In genomic region chr11:35005156-35005780, GRCh38 we compare ENCODE assay signal across 12 cellular contexts.
A peak's percentile ranks its signal among the peaks of the same experiment; 100 is the strongest.
DNase-seq lines count a peak whose midpoint lies in the region; ATAC-seq and TF ChIP-seq lines count a peak whose summit lies in the region.
"Had no signal": no experiment of that assay in that cellular context is flagged by ENCODE, and none has a peak within 500 bp of the region (broad histone marks: within the 10 kb centered on the region; RNA-seq: fewer than 3 reads in every experiment).

No MANE protein-coding gene starts in this region.

- no peak overlapping the region for H3K9ac ChIP-seq in HCT116 (ENCODE audit: low read length)

- H3K27ac Mint-ChIP-seq in glutamatergic neuron (ENCODE audit: unreplicated experiment): peak overlapping the region; percentile 85

- BruUV-seq in HCT116 (replicated peaks; lab: Mats Ljungman, UMichigan): no TSS peak

- H3K27me3 ChIP-seq in HCT116 (ENCODE audit: insufficient read depth, low read length) (no peaks in the 10 kb centered on the region), suprapubic skin (no peaks in the 10 kb centered on the region)
- H3K27me3 ChIP-seq: MG63 had no signal

- no peak overlapping the region for H2AFZ ChIP-seq in HCT116 (ENCODE audit: low read depth, low read length, poor library complexity, severe bottlenecking)

- H3K79me2 ChIP-seq in HCT116 (ENCODE audit: insufficient read depth, low read length): no peaks in the 10 kb centered on the region

- peaks cover 15% of the 10 kb centered on the region for H3K4me1 Mint-ChIP-seq in glutamatergic neuron (ENCODE audit: low read depth, unreplicated experiment)

- RAD21 ChIA-PET in HCT116 (lab: Charles Lee; ENCODE audit: low non-redundant PET in 1 of 2, low total read pairs in 2 of 2, uncharacterized antibody in 2 of 2, unreplicated experiment in 2 of 2): no interaction called here

- intact Hi-C loops in HCT116 (cut with micrococcal nuclease): no loop called here

- H3K4me3 Mint-ChIP-seq in glutamatergic neuron (ENCODE audit: unreplicated experiment): no peak overlapping the region
- H3K4me3 Mint-ChIP-seq: CD14-positive monocyte had no signal

- TF ChIP-seq EP300 in suprapubic skin (IDR thresholded peaks at IDR 0.05): no peak

- no peak; the same call in 1 of the 2 replicates for TF ChIP-seq RAD21 in HCT116 (IDR thresholded peaks at IDR 0.05; ENCODE audit: low read depth)

- 49% methylated on average over 4 of the region's 4 CpGs for WGBS in suprapubic skin

- H3K27me3 Mint-ChIP-seq in glutamatergic neuron (ENCODE audit: unreplicated experiment): no peaks in the 10 kb centered on the region

- H3K9me3 ChIP-seq in HCT116 (ENCODE audit: control insufficient read depth in 1 of 2, insufficient read depth in 1 of 2, low read depth in 1 of 2, low read length in 2 of 2) (no peaks in the 10 kb centered on the region), suprapubic skin (no peaks in the 10 kb centered on the region)
- H3K9me3 ChIP-seq: MG63 had no signal

- peak overlapping the region; percentile 17 for H3K4me2 ChIP-seq in HCT116 (ENCODE audit: low read length)

- CTCF ChIA-PET in HCT116 (lab: Charles Lee): interaction anchor here (0.6 to 1.4 kb wide), 3 partner anchors 8 to 354 kb away, joined by 3 to 5 read pairs (median 3); no protein-coding TSS in a partner anchor

- no peak for TF ChIP-seq POLR2A in HCT116 (IDR thresholded peaks at IDR 0.05; ENCODE audit: borderline replicate concordance, extremely low read depth, insufficient read depth, insufficient read length)
- TF ChIP-seq POLR2A in suprapubic skin (IDR thresholded peaks at IDR 0.05): no peak
- TF ChIP-seq POLR2A in GM18505 (IDR thresholded peaks at IDR 0.05; ENCODE audit: borderline replicate concordance, extremely low read depth, insufficient read depth, insufficient read length): no peak

- H3K4me3 ChIP-seq in HCT116 (replicated peaks in 1 of 2; ENCODE audit: low read depth in 1 of 2, low read length in 2 of 2): no peak overlapping the region
- no peak overlapping the region for H3K4me3 ChIP-seq in suprapubic skin
- H3K4me3 ChIP-seq: MG63 had no signal

- DNase-seq in HCT116 (ENCODE audit: low read depth, low spot score) (no peak), NCI-H82 (lab: John Stamatoyannopoulos, UW) (peak; percentile 90), glutamatergic neuron (no peak), suprapubic skin (ENCODE audit: low spot score in 2 of 2) (no peak), foreskin melanocyte (no peak)
- DNase-seq: activated effector memory CD4-positive, alpha-beta T cell treated with Interleukin-2 at 50 U/mL for 16 hours; MG63; NCI-H2107; nucleus accumbens had no signal

- TF ChIP-seq CTCF in HCT116 (IDR thresholded peaks at IDR 0.05 in 2 of 3, conservative IDR thresholded peaks at IDR 0.05 in 1 of 3; ENCODE audit: borderline replicate concordance in 1 of 3, insufficient read depth in 1 of 3, low read depth in 2 of 3, low read length in 2 of 3) (no peak), glutamatergic neuron (IDR thresholded peaks at IDR 0.05; ENCODE audit: partially characterized antibody, unreplicated experiment) (no peak), suprapubic skin (IDR thresholded peaks at IDR 0.05) (no peak)

- peaks cover 60 to 63% of the 10 kb centered on the region in 2 experiments for H3K4me1 ChIP-seq in HCT116 (ENCODE audit: control insufficient read depth in 1 of 2, insufficient read depth in 2 of 2, low read length in 2 of 2)
- peaks cover 48% of the 10 kb centered on the region for H3K4me1 ChIP-seq in suprapubic skin

- H3K36me3 Mint-ChIP-seq in glutamatergic neuron (ENCODE audit: unreplicated experiment): no peaks in the 10 kb centered on the region
- H3K36me3 Mint-ChIP-seq: CD14-positive monocyte had no signal

- no peak for ATAC-seq in HCT116
- no peak for ATAC-seq in GM21447 (IDR thresholded peaks at IDR 0.05; ENCODE audit: unreplicated experiment)
- no peak for ATAC-seq in GM18505 (IDR thresholded peaks at IDR 0.05; ENCODE audit: unreplicated experiment)

- no peaks in the 10 kb centered on the region for H3K9me2 ChIP-seq in HCT116 (ENCODE audit: insufficient read depth)

- POLR2A ChIA-PET in HCT116 (lab: Charles Lee): interaction anchor here (1.0 kb wide), 1 partner anchor 135 kb away, joined by 4 read pairs; no protein-coding TSS in a partner anchor

- no peaks in the 10 kb centered on the region for H4K20me1 ChIP-seq in HCT116 (ENCODE audit: insufficient read depth)

- peak overlapping the region; percentile 26 for H3K27ac ChIP-seq in HCT116 (ENCODE audit: low read depth, low read length)
- peak overlapping the region; percentile 61 for H3K27ac ChIP-seq in suprapubic skin

- peaks cover 2% of the 10 kb centered on the region for H3K9me3 Mint-ChIP-seq in glutamatergic neuron (ENCODE audit: unreplicated experiment)
- H3K9me3 Mint-ChIP-seq: CD14-positive monocyte had no signal

- no peaks in the 10 kb centered on the region for H3K36me3 ChIP-seq in HCT116 (ENCODE audit: control insufficient read depth in 1 of 2, insufficient read depth in 2 of 2, low read length in 2 of 2)
- H3K36me3 ChIP-seq in suprapubic skin: no peaks in the 10 kb centered on the region

TF ChIP-seq in HCT116, 20 proteins besides CTCF, POLR2A, EP300 and RAD21:
- TF ChIP-seq ZFX (IDR thresholded peaks at IDR 0.05) (no peak), REST (IDR thresholded peaks at IDR 0.05; ENCODE audit: low read depth) (no peak), SP1 (IDR thresholded peaks at IDR 0.05; ENCODE audit: low read depth) (peak; percentile 21; the same call in 1 of the 2 replicates), MAX (IDR thresholded peaks at IDR 0.05) (peak; percentile 26; the same call in 1 of the 2 replicates), ZBTB33 (IDR thresholded peaks at IDR 0.05; ENCODE audit: extremely low read depth, insufficient replicate concordance, low read length) (no peak), EZH2 (IDR thresholded peaks at IDR 0.05) (no peak), ELF1 (IDR thresholded peaks at IDR 0.05; ENCODE audit: borderline replicate concordance, low read depth) (no peak), JUND (IDR thresholded peaks at IDR 0.05) (no peak), CBX3 (IDR thresholded peaks at IDR 0.05; ENCODE audit: low read depth) (no peak), EZH2phosphoT487 (IDR thresholded peaks at IDR 0.05; ENCODE audit: borderline replicate concordance) (no peak), SRF (IDR thresholded peaks at IDR 0.05; ENCODE audit: low read depth) (no peak)
